Comparison of ENCODE assay signal across 21 cellular contexts in genomic region chr3:139132976-139133375, GRCh38.
"Had no signal": no experiment of that assay in that cellular context is flagged by ENCODE, and none has a peak within 500 bp of the region (broad histone marks: within the 10 kb centered on the region; RNA-seq: fewer than 3 reads in every experiment).

No MANE protein-coding gene starts in this region.

- DNase-seq: effector CD8-positive, alpha-beta T cell; endodermal cell; foreskin keratinocyte; heart left ventricle; kidney; natural killer cell; occipital lobe; ovary; posterior cingulate gyrus; psoas muscle; right cardiac atrium; spleen; stimulated activated CD4-positive, alpha-beta T cell treated with anti-CD3 and anti-CD28 coated beads, Interleukin-4, amount 100 ng/mL, for 4 hours; stimulated activated naive CD8-positive, alpha-beta T cell treated with anti-CD3 and anti-CD28 coated beads, Interleukin-15, Interleukin-2, amounts not matched to agents 100 U/mL and 50 U/mL, for 24 hours; substantia nigra; testis; tibial artery had no signal

- ATAC-seq: esophagus mucosa; foreskin keratinocyte; gastroesophageal sphincter; heart left ventricle; left lobe of liver; natural killer cell; psoas muscle; right cardiac atrium; stimulated activated memory B cell treated with anti-CD40 and anti-IgM and Interleukin-4, amounts not matched to agents 10 μg/mL and 1 μg/mL and 100 μg/mL, for 72 hours; stimulated activated naive CD8-positive, alpha-beta T cell treated with anti-CD3 and anti-CD28 coated beads, Interleukin-15, Interleukin-2, amounts not matched to agents 100 U/mL and 50 U/mL, for 24 hours had no signal
